ENCODE assay signal across 15 cellular contexts in genomic region chr9:113583511-113584470, GRCh38.
DNase-seq lines count a peak whose midpoint lies in the region; ATAC-seq and TF ChIP-seq lines count a peak whose summit lies in the region.
"Had no signal": no experiment of that assay in that cellular context is flagged by ENCODE, and none has a peak within 500 bp of the region (broad histone marks: within the 10 kb centered on the region; RNA-seq: fewer than 3 reads in every experiment).

No MANE protein-coding gene starts in this region.

- no peaks in the 10 kb centered on the region for H3K9me3 Mint-ChIP-seq in activated naive CD4-positive, alpha-beta T cell treated with anti-CD3 and anti-CD28 coated beads, Interleukin-2, amount 50 U/mL, for 24 hours
- H3K9me3 Mint-ChIP-seq in WTC11, result no peaks in the 10 kb centered on the region
- peaks cover 6% of the 10 kb centered on the region for H3K9me3 Mint-ChIP-seq in glutamatergic neuron (ENCODE audit: unreplicated experiment)
- H3K9me3 Mint-ChIP-seq in stimulated activated naive B cell treated with anti-CD40 and anti-IgM and Interleukin-4, amounts not matched to agents 10 μg/mL and 1 μg/mL and 100 μg/mL, for 72 hours, result no peaks in the 10 kb centered on the region

- no peak for DNase-seq in activated naive CD4-positive, alpha-beta T cell treated with Interleukin-2 at 50 U/mL for 16 hours
- no peak for DNase-seq in WTC11 (ENCODE audit: low spot score)
- DNase-seq in glutamatergic neuron, result peak; percentile 7
- no peak for DNase-seq in stimulated activated naive B cell treated with anti-CD40 and anti-IgM and Interleukin-4, amounts not matched to agents 10 μg/mL and 1 μg/mL and 100 μg/mL, for 72 hours
- DNase-seq in NCI-H226, result no peak
- DNase-seq: ACHN; caudate nucleus; NCI-H1694; NCI-H510A; nucleus accumbens; stimulated activated CD4-positive, alpha-beta T cell treated with anti-CD3 and anti-CD28 coated beads, Interleukin-4, amount 100 ng/mL, for 4 hours; uterus had no signal

- CTCF ChIA-PET in WTC11 (lab: Charles Lee), result interaction anchor here (1.7 to 3.0 kb wide), 4 partner anchors 8 to 138 kb away, joined by 7 to 15 read pairs (median 12); no protein-coding TSS in a partner anchor

- POLR2A ChIA-PET in WTC11 (lab: Charles Lee), result interaction anchor here (1.0 kb wide), 1 partner anchor 120 kb away, joined by 3 read pairs; the partner anchor contains the start of gene RGS3

- H3K36me3 Mint-ChIP-seq in activated naive CD4-positive, alpha-beta T cell treated with anti-CD3 and anti-CD28 coated beads, Interleukin-2, amount 50 U/mL, for 24 hours, result peaks cover 6% of the 10 kb centered on the region
- H3K36me3 Mint-ChIP-seq in WTC11, result no peaks in the 10 kb centered on the region
- no peaks in the 10 kb centered on the region for H3K36me3 Mint-ChIP-seq in glutamatergic neuron (ENCODE audit: unreplicated experiment)
- peaks cover 27 to 40% of the 10 kb centered on the region in 2 donors for H3K36me3 Mint-ChIP-seq in stimulated activated naive B cell treated with anti-CD40 and anti-IgM and Interleukin-4, amounts not matched to agents 10 μg/mL and 1 μg/mL and 100 μg/mL, for 72 hours

- TF ChIP-seq CTCF in WTC11 (IDR thresholded peaks at IDR 0.05), result no peak
- TF ChIP-seq CTCF in glutamatergic neuron (IDR thresholded peaks at IDR 0.05; ENCODE audit: partially characterized antibody, unreplicated experiment), result no peak

- ATAC-seq in WTC11, result no peak
- no peak for ATAC-seq in stimulated activated naive B cell treated with anti-CD40 and anti-IgM and Interleukin-4, amounts not matched to agents 10 μg/mL and 1 μg/mL and 100 μg/mL, for 72 hours (replicated peaks)
- ATAC-seq in GM18868 (IDR thresholded peaks at IDR 0.05; ENCODE audit: unreplicated experiment), result no peak
- ATAC-seq in HG03095 (IDR thresholded peaks at IDR 0.05; ENCODE audit: unreplicated experiment), result no peak

- H3K27ac Mint-ChIP-seq in activated naive CD4-positive, alpha-beta T cell treated with anti-CD3 and anti-CD28 coated beads, Interleukin-2, amount 50 U/mL, for 24 hours, result peak overlapping the region; percentile 79
- H3K27ac Mint-ChIP-seq in WTC11 (peak overlapping the region; percentile 15; the same call in 1 of the 2 replicates), glutamatergic neuron (ENCODE audit: unreplicated experiment) (no peak overlapping the region)
- peak overlapping the region; percentile 34 for H3K27ac Mint-ChIP-seq in stimulated activated naive B cell treated with anti-CD40 and anti-IgM and Interleukin-4, amounts not matched to agents 10 μg/mL and 1 μg/mL and 100 μg/mL, for 72 hours

- H3K27me3 Mint-ChIP-seq in activated naive CD4-positive, alpha-beta T cell treated with anti-CD3 and anti-CD28 coated beads, Interleukin-2, amount 50 U/mL, for 24 hours, result no peaks in the 10 kb centered on the region
- H3K27me3 Mint-ChIP-seq in WTC11 (ENCODE audit: low read depth) (no peaks in the 10 kb centered on the region), glutamatergic neuron (ENCODE audit: unreplicated experiment) (peaks cover 17% of the 10 kb centered on the region)
- H3K27me3 Mint-ChIP-seq in stimulated activated naive B cell treated with anti-CD40 and anti-IgM and Interleukin-4, amounts not matched to agents 10 μg/mL and 1 μg/mL and 100 μg/mL, for 72 hours, result no peaks in the 10 kb centered on the region

- no peak overlapping the region for H3K4me3 Mint-ChIP-seq in activated naive CD4-positive, alpha-beta T cell treated with anti-CD3 and anti-CD28 coated beads, Interleukin-2, amount 50 U/mL, for 24 hours
- H3K4me3 Mint-ChIP-seq in WTC11 (no peak overlapping the region), glutamatergic neuron (ENCODE audit: unreplicated experiment) (no peak overlapping the region)
- no peak overlapping the region for H3K4me3 Mint-ChIP-seq in stimulated activated naive B cell treated with anti-CD40 and anti-IgM and Interleukin-4, amounts not matched to agents 10 μg/mL and 1 μg/mL and 100 μg/mL, for 72 hours

- peaks cover 79% of the 10 kb centered on the region for H3K4me1 Mint-ChIP-seq in activated naive CD4-positive, alpha-beta T cell treated with anti-CD3 and anti-CD28 coated beads, Interleukin-2, amount 50 U/mL, for 24 hours
- H3K4me1 Mint-ChIP-seq in WTC11 (0 out of 2 replicates have a peak, but pooled peaks cover 4% of the 10 kb centered on the region), glutamatergic neuron (ENCODE audit: low read depth, unreplicated experiment) (peaks cover 21% of the 10 kb centered on the region)
- H3K4me1 Mint-ChIP-seq in stimulated activated naive B cell treated with anti-CD40 and anti-IgM and Interleukin-4, amounts not matched to agents 10 μg/mL and 1 μg/mL and 100 μg/mL, for 72 hours, result peaks cover 50 to 90% of the 10 kb centered on the region in 2 donors

TF ChIP-seq in WTC11, 78 proteins besides CTCF, POLR2A, EP300 and RAD21:
- TF ChIP-seq IRF1 (CRISPR knock-in tag; IDR thresholded peaks at IDR 0.05) (no peak), NFE2L1 (CRISPR knock-in tag; IDR thresholded peaks at IDR 0.05) (no peak), ZNF512 (CRISPR knock-in tag; IDR thresholded peaks at IDR 0.05; ENCODE audit: borderline replicate concordance) (no peak), NFATC4 (CRISPR knock-in tag; IDR thresholded peaks at IDR 0.05) (no peak), ARID4B (CRISPR knock-in tag; IDR thresholded peaks at IDR 0.05; ENCODE audit: borderline replicate concordance) (no peak)
